8 cellular contexts compared by ENCODE assay signal in the genomic region with DNA sequence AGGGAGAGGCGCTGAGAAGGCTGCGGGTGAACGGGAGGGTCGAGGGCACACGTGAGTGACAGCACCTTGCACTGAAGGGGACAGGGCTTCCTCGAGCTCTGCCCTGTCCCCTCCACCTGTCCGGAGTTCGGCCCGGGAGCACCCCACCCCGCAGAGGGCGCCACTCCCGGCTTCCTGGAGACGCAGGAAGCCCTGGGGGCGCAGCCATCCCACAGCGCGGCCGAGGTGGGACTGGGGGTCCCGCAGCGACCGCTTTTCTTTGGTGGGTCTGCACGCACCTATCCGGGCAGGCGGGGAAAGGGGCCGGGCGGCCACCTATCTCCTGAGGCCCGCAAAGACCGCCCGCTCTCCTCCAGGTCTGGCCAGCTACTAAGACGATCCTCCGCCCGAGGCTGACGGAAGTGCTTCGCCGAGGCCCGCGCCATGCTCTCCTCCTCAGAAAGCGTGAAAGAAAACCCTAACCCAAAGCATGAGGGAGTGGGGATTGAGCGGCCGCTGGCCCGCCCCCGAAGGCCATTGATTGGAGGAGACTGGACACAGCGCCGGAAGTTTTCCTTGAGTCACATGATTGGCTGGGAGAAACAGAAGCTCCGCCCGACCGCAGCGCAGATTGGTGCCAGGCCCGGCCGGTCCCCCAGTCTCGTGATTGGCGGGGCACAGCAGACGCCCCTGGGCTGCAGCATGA. TPM values are rescaled to one million over a fixed set of nuclear protein-coding genes. Genes with fewer than 3 reads are reported as not detected.
DNase-seq lines count a peak whose midpoint lies in the region; ATAC-seq and TF ChIP-seq lines count a peak whose summit lies in the region.

No MANE protein-coding gene starts in this region.

- DNase-seq in GM10266 (ENCODE audit: extremely low spot score) (peak; percentile 92), NCI-H1092 treated with DMSO at 0.1 percent for 48 hours (lab: John Stamatoyannopoulos, UW) (peak; percentile 99), SKM-1 (lab: John Stamatoyannopoulos, UW; ENCODE audit: unreplicated experiment) (peak; percentile 97), cardiac muscle cell (ENCODE audit: low read depth in 1 of 2, low spot score in 1 of 2) (peak; percentile 98 to 99), transverse colon (peak; percentile 98)
- peak; percentile 92 for DNase-seq in activated naive CD8-positive, alpha-beta T cell treated with anti-CD3 and anti-CD28 coated beads, Interleukin-2, amount 50 U/mL, for 16 hours (ENCODE audit: low read depth, low spot score)

- H3K4me3 ChIP-seq in cardiac muscle cell (peak overlapping the region; percentile 45), parathyroid adenoma (ENCODE audit: low read depth, low read length) (peak overlapping the region; percentile 65), transverse colon (peak overlapping the region; percentile 55 to 74 (median 67))

- H3K4me2 ChIP-seq in parathyroid adenoma (ENCODE audit: low read length) = peak overlapping the region; percentile 87

- ATAC-seq in HG02588 (IDR thresholded peaks at IDR 0.05; ENCODE audit: unreplicated experiment) = peak; percentile 86

- H3K36me3 ChIP-seq in cardiac muscle cell (peaks cover 18% of the 10 kb centered on the region), parathyroid adenoma (ENCODE audit: control insufficient read depth, insufficient read depth, low read length) (no peaks in the 10 kb centered on the region), transverse colon (peaks cover 0 to 5% (median 0%) of the 10 kb centered on the region in 4 donors)

- H3K27ac ChIP-seq in cardiac muscle cell (peak overlapping the region; percentile 85), parathyroid adenoma (peak overlapping the region; percentile 68), transverse colon (peak overlapping the region; percentile 88 to 96 (median 90))

- intact Hi-C loops in transverse colon (cut with DNase I; ENCODE audit: low total_unique reads) = loop anchor here (5.0 kb wide), 1 partner anchor 71 kb away; the partner anchor contains the start of gene FCSK

- TF ChIP-seq CTCF in GM10266 (IDR thresholded peaks at IDR 0.05; ENCODE audit: control insufficient read depth, insufficient read depth, low read depth, missing control alignments) = peak; percentile 53
- TF ChIP-seq CTCF in cardiac muscle cell (IDR thresholded peaks at IDR 0.05; ENCODE audit: low read depth, low read length) = peak; percentile 38
- peak; percentile 44 for TF ChIP-seq CTCF in parathyroid adenoma (IDR thresholded peaks at IDR 0.05)
- TF ChIP-seq CTCF in transverse colon (IDR thresholded peaks at IDR 0.05) = peak in 4 of 5 experiments; percentile 17 to 48 (median 26)

- in situ Hi-C loops in transverse colon (cut with MboI; ENCODE audit: low pct_ligation_motif_present in 1 of 4, low pct_unique_long_range_greater_than_20kb in 1 of 4, low sequenced_read_pairs in 3 of 4) = no loop called here

- peak overlapping the region; percentile 5 for H3K9ac ChIP-seq in parathyroid adenoma

- WGBS in transverse colon (ENCODE audit: low coverage in 1 of 2), 2 donors = 0% methylated on average over 41 of the region's 52 CpGs; no CpG with 5 or more reads in 1 of the 2 donors

- no peaks in the 10 kb centered on the region for H3K79me2 ChIP-seq in parathyroid adenoma

- H3K9me3 ChIP-seq in cardiac muscle cell (ENCODE audit: low read depth) (no peaks in the 10 kb centered on the region), parathyroid adenoma (ENCODE audit: control insufficient read depth, low read length) (no peaks in the 10 kb centered on the region), transverse colon (no peaks in the 10 kb centered on the region)

- H2AFZ ChIP-seq in parathyroid adenoma = peak overlapping the region; percentile 84

- peak; percentile 87 for TF ChIP-seq POLR2A in transverse colon (IDR thresholded peaks at IDR 0.05)

- H3K4me1 ChIP-seq in cardiac muscle cell (ENCODE audit: low read depth) (peaks cover 8% of the 10 kb centered on the region), parathyroid adenoma (peaks cover 5% of the 10 kb centered on the region), transverse colon (peaks cover 7 to 18% (median 16%) of the 10 kb centered on the region in 4 donors)

- H3K27me3 ChIP-seq in cardiac muscle cell = no peaks in the 10 kb centered on the region
- no peaks in the 10 kb centered on the region for H3K27me3 ChIP-seq in parathyroid adenoma (ENCODE audit: control insufficient read depth, insufficient read depth, low read length)
- no peaks in the 10 kb centered on the region for H3K27me3 ChIP-seq in transverse colon

- no peak for TF ChIP-seq EP300 in transverse colon (IDR thresholded peaks at IDR 0.05; ENCODE audit: low read depth)

RNA-seq across cellular contexts. Expression of gene DDX19A, which starts 34.4 kb away (rescaled TPM):
- 67.5 and 69.8 TPM in 2 replicates for total RNA-seq in cardiac muscle cell
- polyA plus RNA-seq in cardiac muscle cell = 54.3 and 63.6 TPM in 2 replicates
- 100 to 1,000 TPM in 1 of 4 donors, 10 to 100 TPM in 3; 14.9 to 102 (median 19.8) TPM for total RNA-seq in transverse colon

RNA-seq across cellular contexts. Expression of gene ST3GAL2, which starts 57.8 kb away (rescaled TPM):
- total RNA-seq in cardiac muscle cell (87.3 and 115 TPM in 2 replicates), transverse colon (10 to 100 TPM in 2 of 4 donors, 1 to 10 TPM in 2; 2.6 to 16.5 (median 8.5) TPM)
- polyA plus RNA-seq in cardiac muscle cell = 46.1 and 50.9 TPM in 2 replicates

Comparison
In these comparisons a context has a peak if more than half of its experiments do, and no peak if none do; other contexts are left out.
1. Peak in every context shown above with its lines: DNase-seq, ATAC-seq, H3K4me3 ChIP-seq and H3K27ac ChIP-seq.